ENCODE assay signal across 1 cellular context in genomic region chr7:25272265-25272664, GRCh38.
TF ChIP-seq lines count a peak whose summit lies in the region.

No MANE protein-coding gene starts in this region.

TF ChIP-seq in GM12878, 131 proteins besides CTCF, POLR2A, EP300 and RAD21 (continued from another document and continues in another):
- TF ChIP-seq ZNF592 (IDR thresholded peaks at IDR 0.05) (no peak), ZBED1 (IDR thresholded peaks at IDR 0.05; ENCODE audit: borderline replicate concordance) (no peak), MEF2A (IDR thresholded peaks at IDR 0.05; ENCODE audit: insufficient read depth, low read depth, low read length) (no peak), POLR2AphosphoS2 (IDR thresholded peaks at IDR 0.05; ENCODE audit: low read depth, low read length) (no peak), ZNF274 (IDR thresholded peaks at IDR 0.05; ENCODE audit: insufficient read depth, insufficient read length) (no peak), PAX5 (IDR thresholded peaks at IDR 0.05; ENCODE audit: borderline replicate concordance, low read depth, low read length) (peak; percentile 46; the same call in 1 of the 2 replicates), ZBTB4 (CRISPR knock-in tag; IDR thresholded peaks at IDR 0.05) (no peak), NKRF (conservative IDR thresholded peaks at IDR 0.05) (no peak), HCFC1 (IDR thresholded peaks at IDR 0.05; ENCODE audit: low read length) (no peak), NRF1 (conservative IDR thresholded peaks at IDR 0.05; ENCODE audit: low read depth, low read length) (no peak), SUZ12 (IDR thresholded peaks at IDR 0.05; ENCODE audit: unreplicated experiment) (no peak), CHD4 (IDR thresholded peaks at IDR 0.05) (no peak), NBN (IDR thresholded peaks at IDR 0.05) (no peak), USF2 (IDR thresholded peaks at IDR 0.05; ENCODE audit: borderline replicate concordance, low read depth, low read length) (no peak), ZNF217 (IDR thresholded peaks at IDR 0.05) (0 out of 2 replicates have a peak, but pooled peaks have one; percentile 51), CBFB (IDR thresholded peaks at IDR 0.05; ENCODE audit: low read depth) (no peak), PBX3 (IDR thresholded peaks at IDR 0.05; ENCODE audit: insufficient replicate concordance, low read depth, low read length) (no peak), IKZF1 (conservative IDR thresholded peaks at IDR 0.05) (peak; percentile 60), RAD51 (IDR thresholded peaks at IDR 0.05) (no peak), RCOR1 (conservative IDR thresholded peaks at IDR 0.05; ENCODE audit: low read depth, low read length) (no peak), DPF2 (IDR thresholded peaks at IDR 0.05) (peak; percentile 81; the same call in 1 of the 2 replicates), ATF7 (IDR thresholded peaks at IDR 0.05; ENCODE audit: low read depth) (peak; percentile 43; the same call in 1 of the 2 replicates), HDAC6 (IDR thresholded peaks at IDR 0.05; ENCODE audit: unreplicated experiment) (no peak), SRF (IDR thresholded peaks at IDR 0.05; ENCODE audit: low read depth in 2 of 2, low read length in 2 of 2) (no peak), NFIC (IDR thresholded peaks at IDR 0.05; ENCODE audit: low read depth, low read length) (no peak), BMI1 (IDR thresholded peaks at IDR 0.05; ENCODE audit: borderline replicate concordance) (peak; percentile 79), CBX3 (IDR thresholded peaks at IDR 0.05; ENCODE audit: borderline replicate concordance, low read depth) (no peak), CUX1 (IDR thresholded peaks at IDR 0.05; ENCODE audit: insufficient replicate concordance, low read depth, low read length) (no peak), SMAD1 (IDR thresholded peaks at IDR 0.05; ENCODE audit: low read depth, partially characterized antibody) (no peak), IKZF2 (IDR thresholded peaks at IDR 0.05) (peak; percentile 15 to 45; a peak in 1 of 4 replicates), IRF4 (IDR thresholded peaks at IDR 0.05; ENCODE audit: low read depth, low read length) (peak; percentile 61; the same call in 1 of the 2 replicates), ZZZ3 (IDR thresholded peaks at IDR 0.05; ENCODE audit: control insufficient read depth, insufficient read length, low read depth) (no peak), SPI1 (IDR thresholded peaks at IDR 0.05; ENCODE audit: borderline replicate concordance, insufficient read depth, low read depth, low read length) (peak; percentile 78; the same call in 1 of the 2 replicates), TARDBP (IDR thresholded peaks at IDR 0.05; ENCODE audit: borderline replicate concordance) (no peak), MEF2B (IDR thresholded peaks at IDR 0.05; ENCODE audit: partially characterized antibody, poor library complexity, severe bottlenecking) (no peak), CHD2 (IDR thresholded peaks at IDR 0.05; ENCODE audit: borderline replicate concordance, low read depth, low read length) (no peak), CEBPZ (IDR thresholded peaks at IDR 0.05; ENCODE audit: low read depth, low read length) (no peak), CREB1 (IDR thresholded peaks at IDR 0.05; ENCODE audit: low read depth) (no peak), SREBF1 (IDR thresholded peaks at IDR 0.05; ENCODE audit: low read length) (no peak), BCL11A (IDR thresholded peaks at IDR 0.05; ENCODE audit: low read depth, low read length) (peak; percentile 97), PAX8 (IDR thresholded peaks at IDR 0.05) (no peak), NR2F1 (conservative IDR thresholded peaks at IDR 0.05) (no peak), MTA2 (IDR thresholded peaks at IDR 0.05; ENCODE audit: low read depth) (peak; percentile 98), EGR1 (IDR thresholded peaks at IDR 0.05; ENCODE audit: borderline replicate concordance in 1 of 2, low read depth in 2 of 2, low read length in 2 of 2) (no peak)
